In genomic region chr16:49183911-49184310, GRCh38 we compare ENCODE assay signal across 1 cellular context.
TF ChIP-seq lines count a peak whose summit lies in the region.

No MANE protein-coding gene starts in this region.

TF ChIP-seq in HepG2, 621 proteins besides CTCF, POLR2A, EP300 and RAD21 (continued from another document):
- TF ChIP-seq MAFF (IDR thresholded peaks at IDR 0.05; ENCODE audit: low read depth, low read length) (peak; percentile 60), NONO (IDR thresholded peaks at IDR 0.05) (no peak), NONO (CRISPR knock-in tag; conservative IDR thresholded peaks at IDR 0.05) (no peak), ATF7 (IDR thresholded peaks at IDR 0.05) (no peak), ATF7 (CRISPR knock-in tag; IDR thresholded peaks at IDR 0.05) (no peak), HMGXB4 (CRISPR knock-in tag; IDR thresholded peaks at IDR 0.05; ENCODE audit: borderline replicate concordance in 1 of 2, low read depth in 1 of 2) (no peak), ZNF230 (CRISPR knock-in tag; IDR thresholded peaks at IDR 0.05) (no peak), GZF1 (CRISPR knock-in tag; IDR thresholded peaks at IDR 0.05) (no peak), HNRNPL (IDR thresholded peaks at IDR 0.05; ENCODE audit: low read depth, low read length) (no peak), ZMYM2 (CRISPR knock-in tag; IDR thresholded peaks at IDR 0.05) (no peak), HDAC2 (CRISPR knock-in tag; IDR thresholded peaks at IDR 0.05) (no peak), RORA (CRISPR knock-in tag; IDR thresholded peaks at IDR 0.05) (no peak), TCF12 (IDR thresholded peaks at IDR 0.05) (no peak), TCF12 (CRISPR knock-in tag; IDR thresholded peaks at IDR 0.05) (no peak), SOX5 (CRISPR knock-in tag; IDR thresholded peaks at IDR 0.05; ENCODE audit: borderline replicate concordance) (no peak), ZNF496 (CRISPR knock-in tag; IDR thresholded peaks at IDR 0.05; ENCODE audit: insufficient replicate concordance) (no peak), STAG1 (CRISPR knock-in tag; IDR thresholded peaks at IDR 0.05) (peak; percentile 61), ZNF225 (CRISPR knock-in tag; IDR thresholded peaks at IDR 0.05) (no peak)
- TF ChIP-seq, protein P1, sequence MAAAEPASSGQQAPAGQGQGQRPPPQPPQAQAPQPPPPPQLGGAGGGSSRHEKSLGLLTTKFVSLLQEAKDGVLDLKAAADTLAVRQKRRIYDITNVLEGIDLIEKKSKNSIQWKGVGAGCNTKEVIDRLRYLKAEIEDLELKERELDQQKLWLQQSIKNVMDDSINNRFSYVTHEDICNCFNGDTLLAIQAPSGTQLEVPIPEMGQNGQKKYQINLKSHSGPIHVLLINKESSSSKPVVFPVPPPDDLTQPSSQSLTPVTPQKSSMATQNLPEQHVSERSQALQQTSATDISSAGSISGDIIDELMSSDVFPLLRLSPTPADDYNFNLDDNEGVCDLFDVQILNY (CRISPR knock-in tag; conservative IDR thresholded peaks at IDR 0.05) = no peak
- TF ChIP-seq, protein P2, sequence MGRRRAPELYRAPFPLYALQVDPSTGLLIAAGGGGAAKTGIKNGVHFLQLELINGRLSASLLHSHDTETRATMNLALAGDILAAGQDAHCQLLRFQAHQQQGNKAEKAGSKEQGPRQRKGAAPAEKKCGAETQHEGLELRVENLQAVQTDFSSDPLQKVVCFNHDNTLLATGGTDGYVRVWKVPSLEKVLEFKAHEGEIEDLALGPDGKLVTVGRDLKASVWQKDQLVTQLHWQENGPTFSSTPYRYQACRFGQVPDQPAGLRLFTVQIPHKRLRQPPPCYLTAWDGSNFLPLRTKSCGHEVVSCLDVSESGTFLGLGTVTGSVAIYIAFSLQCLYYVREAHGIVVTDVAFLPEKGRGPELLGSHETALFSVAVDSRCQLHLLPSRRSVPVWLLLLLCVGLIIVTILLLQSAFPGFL (CRISPR knock-in tag; IDR thresholded peaks at IDR 0.05) = no peak
- TF ChIP-seq, protein P3, sequence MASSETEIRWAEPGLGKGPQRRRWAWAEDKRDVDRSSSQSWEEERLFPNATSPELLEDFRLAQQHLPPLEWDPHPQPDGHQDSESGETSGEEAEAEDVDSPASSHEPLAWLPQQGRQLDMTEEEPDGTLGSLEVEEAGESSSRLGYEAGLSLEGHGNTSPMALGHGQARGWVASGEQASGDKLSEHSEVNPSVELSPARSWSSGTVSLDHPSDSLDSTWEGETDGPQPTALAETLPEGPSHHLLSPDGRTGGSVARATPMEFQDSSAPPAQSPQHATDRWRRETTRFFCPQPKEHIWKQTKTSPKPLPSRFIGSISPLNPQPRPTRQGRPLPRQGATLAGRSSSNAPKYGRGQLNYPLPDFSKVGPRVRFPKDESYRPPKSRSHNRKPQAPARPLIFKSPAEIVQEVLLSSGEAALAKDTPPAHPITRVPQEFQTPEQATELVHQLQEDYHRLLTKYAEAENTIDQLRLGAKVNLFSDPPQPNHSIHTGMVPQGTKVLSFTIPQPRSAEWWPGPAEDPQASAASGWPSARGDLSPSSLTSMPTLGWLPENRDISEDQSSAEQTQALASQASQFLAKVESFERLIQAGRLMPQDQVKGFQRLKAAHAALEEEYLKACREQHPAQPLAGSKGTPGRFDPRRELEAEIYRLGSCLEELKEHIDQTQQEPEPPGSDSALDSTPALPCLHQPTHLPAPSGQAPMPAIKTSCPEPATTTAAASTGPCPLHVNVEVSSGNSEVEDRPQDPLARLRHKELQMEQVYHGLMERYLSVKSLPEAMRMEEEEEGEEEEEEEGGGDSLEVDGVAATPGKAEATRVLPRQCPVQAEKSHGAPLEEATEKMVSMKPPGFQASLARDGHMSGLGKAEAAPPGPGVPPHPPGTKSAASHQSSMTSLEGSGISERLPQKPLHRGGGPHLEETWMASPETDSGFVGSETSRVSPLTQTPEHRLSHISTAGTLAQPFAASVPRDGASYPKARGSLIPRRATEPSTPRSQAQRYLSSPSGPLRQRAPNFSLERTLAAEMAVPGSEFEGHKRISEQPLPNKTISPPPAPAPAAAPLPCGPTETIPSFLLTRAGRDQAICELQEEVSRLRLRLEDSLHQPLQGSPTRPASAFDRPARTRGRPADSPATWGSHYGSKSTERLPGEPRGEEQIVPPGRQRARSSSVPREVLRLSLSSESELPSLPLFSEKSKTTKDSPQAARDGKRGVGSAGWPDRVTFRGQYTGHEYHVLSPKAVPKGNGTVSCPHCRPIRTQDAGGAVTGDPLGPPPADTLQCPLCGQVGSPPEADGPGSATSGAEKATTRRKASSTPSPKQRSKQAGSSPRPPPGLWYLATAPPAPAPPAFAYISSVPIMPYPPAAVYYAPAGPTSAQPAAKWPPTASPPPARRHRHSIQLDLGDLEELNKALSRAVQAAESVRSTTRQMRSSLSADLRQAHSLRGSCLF (CRISPR knock-in tag; IDR thresholded peaks at IDR 0.05; ENCODE audit: borderline replicate concordance) = no peak
